8 cellular contexts compared by ENCODE assay signal in the genomic region with DNA sequence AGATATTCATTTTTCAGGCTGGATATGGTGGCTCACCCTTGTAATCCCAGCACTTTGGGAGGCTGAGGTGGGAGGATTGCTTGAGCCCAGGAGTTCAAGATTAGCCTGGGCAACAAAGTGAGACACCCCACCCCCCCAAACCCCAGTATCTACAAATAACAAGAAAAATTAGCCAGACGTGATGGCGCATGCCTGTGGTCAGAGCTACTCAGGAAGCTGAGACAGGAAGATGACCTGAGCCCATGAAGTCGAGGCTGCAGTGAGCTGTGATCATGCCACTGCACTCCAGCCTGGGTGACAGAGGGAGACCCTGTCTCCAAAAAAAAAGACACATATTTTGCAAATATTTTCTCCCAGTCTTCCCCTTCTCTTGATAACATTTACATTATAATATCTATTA. TPM values are rescaled to one million over a fixed set of nuclear protein-coding genes. Genes with fewer than 3 reads are reported as not detected.
DNase-seq lines count a peak whose midpoint lies in the region; ATAC-seq and TF ChIP-seq lines count a peak whose summit lies in the region.
"Not testable (repeated sequence)": the region's sequence is repeated elsewhere in the genome, so short reads cannot be mapped to it uniquely, and the experiment has no call there.

No MANE protein-coding gene starts in this region.

- TF ChIP-seq POLR2A in HCT116 (IDR thresholded peaks at IDR 0.05; ENCODE audit: borderline replicate concordance, extremely low read depth, insufficient read depth, insufficient read length): not testable (repeated sequence)

- POLR2A ChIA-PET in HCT116 (lab: Charles Lee); activated CD4-positive, alpha-beta memory T cell treated with anti-CD3 and anti-CD28 coated beads, Interleukin-2, amount 10 ng/mL, durations not matched to agents 7 days and 5 days (lab: Charles Lee): not testable (repeated sequence)

- H3K9ac ChIP-seq in HCT116 (ENCODE audit: low read length); skeletal muscle satellite cell (ENCODE audit: low read depth, low read length): not testable (repeated sequence)

- not testable (repeated sequence) for H3K9me2 ChIP-seq in HCT116 (ENCODE audit: insufficient read depth)

- H3K4me3 Mint-ChIP-seq in activated CD4-positive, alpha-beta memory T cell treated with anti-CD3 and anti-CD28 coated beads, Interleukin-2, amount 10 ng/mL, durations not matched to agents 7 days and 5 days: not testable (repeated sequence)

- H3K36me3 ChIP-seq in HCT116 (ENCODE audit: control insufficient read depth in 1 of 2, insufficient read depth in 2 of 2, low read length in 2 of 2); MG63; skeletal muscle satellite cell (ENCODE audit: insufficient read depth, low read length): not testable (repeated sequence)

- BruUV-seq in HCT116 (replicated peaks; lab: Mats Ljungman, UMichigan): not testable (repeated sequence)

- not testable (repeated sequence) for H3K9me3 ChIP-seq in HCT116 (ENCODE audit: control insufficient read depth in 1 of 2, insufficient read depth in 1 of 2, low read depth in 1 of 2, low read length in 2 of 2); MG63; skeletal muscle satellite cell (replicated peaks; ENCODE audit: low read length)

- peak; percentile 82 for DNase-seq in ELR (ENCODE audit: low read depth)
- not testable (repeated sequence) for DNase-seq in HCT116 (ENCODE audit: low read depth, low spot score)
- peak; percentile 14 for DNase-seq in MG63
- peak; percentile 29 for DNase-seq in activated CD4-positive, alpha-beta memory T cell treated with anti-CD3 and anti-CD28 coated beads, Interleukin-2, amount 10 ng/mL, durations not matched to agents 7 days and 5 days
- peak; percentile 36 for DNase-seq in epithelial cell of esophagus (ENCODE audit: low read depth)

- peaks cover 2 to 11% of the 10 kb centered on the region in 2 experiments; a peak in 3 of 4 replicates for H3K4me1 ChIP-seq in HCT116 (ENCODE audit: control insufficient read depth in 1 of 2, insufficient read depth in 2 of 2, low read length in 2 of 2)
- H3K4me1 ChIP-seq in skeletal muscle satellite cell (ENCODE audit: control insufficient read depth, insufficient read depth, low read length): peaks cover 46% of the 10 kb centered on the region

- H2AFZ ChIP-seq in HCT116 (ENCODE audit: low read depth, low read length, poor library complexity, severe bottlenecking): not testable (repeated sequence)

- peaks cover 13% of the 10 kb centered on the region for H3K4me1 Mint-ChIP-seq in activated CD4-positive, alpha-beta memory T cell treated with anti-CD3 and anti-CD28 coated beads, Interleukin-2, amount 10 ng/mL, durations not matched to agents 7 days and 5 days

- not testable (repeated sequence) for H3K9me3 Mint-ChIP-seq in activated CD4-positive, alpha-beta memory T cell treated with anti-CD3 and anti-CD28 coated beads, Interleukin-2, amount 10 ng/mL, durations not matched to agents 7 days and 5 days

- H3K36me3 Mint-ChIP-seq in activated CD4-positive, alpha-beta memory T cell treated with anti-CD3 and anti-CD28 coated beads, Interleukin-2, amount 10 ng/mL, durations not matched to agents 7 days and 5 days (ENCODE audit: low read depth): not testable (repeated sequence)

- H3K27ac ChIP-seq in HCT116 (ENCODE audit: low read depth, low read length): not testable (repeated sequence)

- not testable (repeated sequence) for H3K27me3 Mint-ChIP-seq in activated CD4-positive, alpha-beta memory T cell treated with anti-CD3 and anti-CD28 coated beads, Interleukin-2, amount 10 ng/mL, durations not matched to agents 7 days and 5 days

- ATAC-seq in GM19372 (IDR thresholded peaks at IDR 0.05; ENCODE audit: low read depth, unreplicated experiment) (peak; percentile 74), HG03196 (IDR thresholded peaks at IDR 0.05; ENCODE audit: unreplicated experiment) (peak; percentile 75)
- ATAC-seq in HCT116: not testable (repeated sequence)

- not testable (repeated sequence) for H3K79me2 ChIP-seq in HCT116 (ENCODE audit: insufficient read depth, low read length)

- H3K27me3 ChIP-seq in HCT116 (ENCODE audit: insufficient read depth, low read length); MG63; skeletal muscle satellite cell (ENCODE audit: control insufficient read depth, insufficient read depth, low read length): not testable (repeated sequence)

- not testable (repeated sequence) for H3K27ac Mint-ChIP-seq in activated CD4-positive, alpha-beta memory T cell treated with anti-CD3 and anti-CD28 coated beads, Interleukin-2, amount 10 ng/mL, durations not matched to agents 7 days and 5 days

- not testable (repeated sequence) for TF ChIP-seq RAD21 in HCT116 (IDR thresholded peaks at IDR 0.05; ENCODE audit: low read depth)

- RAD21 ChIA-PET in HCT116 (lab: Charles Lee; ENCODE audit: low non-redundant PET in 1 of 2, low total read pairs in 2 of 2, uncharacterized antibody in 2 of 2, unreplicated experiment in 2 of 2): not testable (repeated sequence)

- H3K4me2 ChIP-seq in HCT116 (ENCODE audit: low read length) (peak overlapping the region; percentile 27; the same call in 1 of the 2 replicates), skeletal muscle satellite cell (ENCODE audit: low read length) (peak overlapping the region; percentile 0)

- TF ChIP-seq CTCF in HCT116 (IDR thresholded peaks at IDR 0.05 in 2 of 3, conservative IDR thresholded peaks at IDR 0.05 in 1 of 3; ENCODE audit: borderline replicate concordance in 1 of 3, insufficient read depth in 1 of 3, low read depth in 2 of 3, low read length in 2 of 3); epithelial cell of esophagus (IDR thresholded peaks at IDR 0.05; ENCODE audit: insufficient read depth, low read depth, low read length, missing control alignments): not testable (repeated sequence)

- intact Hi-C loops in HCT116 (cut with micrococcal nuclease): not testable (repeated sequence)

- not testable (repeated sequence) for H3K4me3 ChIP-seq in HCT116 (replicated peaks in 1 of 2; ENCODE audit: low read depth in 1 of 2, low read length in 2 of 2); MG63; epithelial cell of esophagus (ENCODE audit: low read length); skeletal muscle satellite cell (ENCODE audit: low read length)

- not testable (repeated sequence) for H4K20me1 ChIP-seq in HCT116 (ENCODE audit: insufficient read depth)

- CTCF ChIA-PET in HCT116 (lab: Charles Lee): not testable (repeated sequence)
- CTCF ChIA-PET in activated CD4-positive, alpha-beta memory T cell treated with anti-CD3 and anti-CD28 coated beads, Interleukin-2, amount 10 ng/mL, durations not matched to agents 7 days and 5 days (lab: Charles Lee): interaction anchor here (0.7 kb wide), 1 partner anchor 17 kb away, joined by 7 read pairs; no protein-coding TSS in a partner anchor

RNA-seq across cellular contexts. Expression of a gene that starts 51.3 kb away (rescaled TPM):
- 57.3 TPM for total RNA-seq in HCT116 (2021; ENCODE audit: unreplicated experiment)
- polyA plus RNA-seq in HCT116 (2012): 85.6 and 108 TPM in 2 replicates
- 1.2 and 2.0 TPM in 2 replicates for total RNA-seq in MG63 (2014; rRNA removed; shearing (Covaris generic); ENCODE audit: low replicate concordance)
- total RNA-seq in activated CD4-positive, alpha-beta memory T cell treated with anti-CD3 and anti-CD28 coated beads, Interleukin-2, amount 10 ng/mL, durations not matched to agents 7 days and 5 days: 100 to 1,000 TPM; 217 to 227 TPM
- 9.8 and 10.9 TPM in 2 replicates for total RNA-seq in skeletal muscle satellite cell (2012; rRNA removed)

Comparison
In these comparisons a context has a peak if more than half of its experiments do, and no peak if none do; other contexts are left out.
1. RNA of a gene that starts 51.3 kb away (total RNA-seq): 217 to 227 TPM in activated CD4-positive, alpha-beta memory T cell treated with anti-CD3 and anti-CD28 coated beads, Interleukin-2, amount 10 ng/mL, durations not matched to agents 7 days and 5 days and 57.3 TPM in HCT116 (single experiment); 1.2 to 2.0 TPM in MG63; every median in the first group is over 10 times any median in the second.